Comparison of ENCODE assay signal across 31 cellular contexts in genomic region chr15:90705212-90705611, GRCh38.
"Had no signal": no experiment of that assay in that cellular context is flagged by ENCODE, and none has a peak within 500 bp of the region (broad histone marks: within the 10 kb centered on the region; RNA-seq: fewer than 3 reads in every experiment).

No MANE protein-coding gene starts in this region.

- H3K4me3 ChIP-seq: adrenal gland, body of pancreas, breast epithelium, MG63, Peyer's patch had no signal

- DNase-seq: activated B cell treated with CpG ODN at 0.5 μM for 24 hours; activated CD4-positive, alpha-beta memory T cell treated with anti-CD3 and anti-CD28 coated beads, Interleukin-2, amount 10 ng/mL, durations not matched to agents 7 days and 5 days; activated CD4-positive, alpha-beta T cell treated with anti-CD3 and anti-CD28 coated beads for 4 hours; activated CD4-positive, alpha-beta T cell treated with anti-CD3 and anti-CD28 coated beads, Interleukin-2, amount 50 U/mL, for 1 hour; activated CD4-positive, CD25-positive, alpha-beta regulatory T cell treated with anti-CD3 and anti-CD28 coated beads, Interleukin-2, amount 50 U/mL, for 72 hours; activated gamma-delta T cell treated with Interleukin-2 at 50 U/mL for 16 hours; activated naive CD4-positive, alpha-beta T cell treated with anti-CD3 and anti-CD28 coated beads for 36 hours; activated T-cell treated with anti-CD3 and anti-CD28 coated beads, Interleukin-2, amount 50 U/mL, for 24 hours; adrenal gland; body of pancreas; Kasumi-1; KG1; MG63; NCI-H1048; NCI-H1105 treated with DMSO at 0.1 percent for 48 hours; NCI-H1436; NCI-H1694; NCI-H2029; NCI-H2171 treated with DMSO at 0.1 percent for 48 hours; NCI-H524 treated with DMSO at 0.1 percent for 48 hours; NK-92 treated with Interleukin-12 subunit alpha and Interleukin-12 subunit beta, amount 100 ng/mL, for 24 hours; PC-3; Peyer's patch; SIG-M5; SW 1271; T-helper 1 cell; T-helper 2 cell; T-helper 9 cell had no signal

- H3K36me3 ChIP-seq: adrenal gland, breast epithelium, MG63, Peyer's patch had no signal

- H3K27ac ChIP-seq: adrenal gland, body of pancreas, breast epithelium, Peyer's patch, RWPE1, VCaP had no signal

- H3K9me3 ChIP-seq: adrenal gland, body of pancreas, Peyer's patch had no signal

- H3K4me1 ChIP-seq: adrenal gland, body of pancreas, breast epithelium, Peyer's patch had no signal
